ENCODE assay signal across 8 cellular contexts in the genomic region with DNA sequence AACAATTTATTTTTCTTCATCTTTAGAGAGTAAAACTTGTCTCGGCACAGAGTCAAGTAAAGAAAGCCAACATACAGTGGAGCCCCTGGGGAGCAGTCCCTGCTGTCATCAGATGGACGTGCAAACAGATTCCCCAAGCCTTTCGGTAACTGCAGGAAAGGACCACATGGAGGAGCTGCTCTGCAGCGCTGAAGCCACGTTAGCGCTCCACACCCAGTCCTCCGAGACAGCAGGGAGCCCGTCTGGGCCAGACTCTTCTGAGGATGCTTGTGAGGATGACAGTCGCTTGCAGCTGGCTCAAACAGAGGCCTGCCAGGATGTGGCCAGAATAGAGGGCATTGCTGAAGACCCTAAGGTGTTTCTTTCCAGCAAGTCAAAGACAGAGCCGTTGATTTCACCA.
DNase-seq lines count a peak whose midpoint lies in the region; ATAC-seq, FAIRE-seq and TF ChIP-seq lines count a peak whose summit lies in the region.

No MANE protein-coding gene starts in this region.

- H3K36me3 ChIP-seq in astrocyte (ENCODE audit: insufficient read depth, low read length), result peaks cover 4% of the 10 kb centered on the region
- H3K36me3 ChIP-seq in iPS DF 6.9 (ENCODE audit: control insufficient read depth, insufficient read depth, low read length), result no peaks in the 10 kb centered on the region

- no peaks in the 10 kb centered on the region for H3K9me3 Mint-ChIP-seq in astrocyte (ENCODE audit: unreplicated experiment)

- H3K4me1 Mint-ChIP-seq in astrocyte (ENCODE audit: low read depth, unreplicated experiment), result peaks cover 11% of the 10 kb centered on the region

- H3K36me3 Mint-ChIP-seq in astrocyte (ENCODE audit: low read depth, unreplicated experiment), result peaks cover 13% of the 10 kb centered on the region

- H3K79me2 ChIP-seq in astrocyte (ENCODE audit: insufficient read depth, low read length), result no peaks in the 10 kb centered on the region

- H3K27me3 ChIP-seq in astrocyte (ENCODE audit: insufficient read depth, low read length), result no peaks in the 10 kb centered on the region
- no peaks in the 10 kb centered on the region for H3K27me3 ChIP-seq in iPS DF 6.9 (ENCODE audit: control insufficient read depth, insufficient read depth, low read length)

- H3K4me3 ChIP-seq in astrocyte (ENCODE audit: insufficient read depth, low read depth, low read length) (peak overlapping the region; percentile 4), iPS DF 6.9 (ENCODE audit: low read length) (no peak overlapping the region)

- DNase-seq in HuH-7 (ENCODE audit: low spot score) (peak; percentile 46), astrocyte (ENCODE audit: low read depth) (peak; percentile 39), iPS DF 6.9 (ENCODE audit: low read depth, low spot score) (peak; percentile 79), stromal cell of bone marrow (ENCODE audit: low read depth) (peak; percentile 63), LoVo (ENCODE audit: low spot score) (no peak)
- no peak for DNase-seq in activated CD8-positive, alpha-beta memory T cell treated with anti-CD3 and anti-CD28 coated beads, Interleukin-2, amount 50 U/mL, for 48 hours

- TF ChIP-seq CTCF in astrocyte (IDR thresholded peaks at IDR 0.05; ENCODE audit: insufficient read depth, low read depth, low read length), result peak; percentile 53

- WGBS in iPS DF 6.9 (ENCODE audit: insufficient coverage, insufficient read length), result no CpG with 5 or more reads among the region's 10 CpGs

- H3K4me1 ChIP-seq in astrocyte (ENCODE audit: insufficient read depth, low read length), result peaks cover 5% of the 10 kb centered on the region
- H3K4me1 ChIP-seq in iPS DF 6.9 (ENCODE audit: control insufficient read depth, insufficient read depth, low read length), result no peaks in the 10 kb centered on the region

- H2AFZ ChIP-seq in astrocyte (ENCODE audit: low read depth, low read length), result peak overlapping the region; percentile 19

- H3K9me3 ChIP-seq in astrocyte (ENCODE audit: insufficient read depth, low read depth, low read length), result no peaks in the 10 kb centered on the region
- H3K9me3 ChIP-seq in iPS DF 6.9 (ENCODE audit: control insufficient read depth, insufficient read depth, low read length), result no peaks in the 10 kb centered on the region

- no peaks in the 10 kb centered on the region for H3K27me3 Mint-ChIP-seq in astrocyte (ENCODE audit: low read depth, unreplicated experiment)

- H3K27ac Mint-ChIP-seq in astrocyte (ENCODE audit: unreplicated experiment), result peak overlapping the region; percentile 92

- peak overlapping the region; percentile 70 for H3K4me3 Mint-ChIP-seq in astrocyte (ENCODE audit: unreplicated experiment)

- peak overlapping the region; percentile 54 for H3K4me2 ChIP-seq in astrocyte (ENCODE audit: low read length)

- ATAC-seq in HG03097 (IDR thresholded peaks at IDR 0.05; ENCODE audit: low FRiP score, unreplicated experiment) (no peak), GM19455 (IDR thresholded peaks at IDR 0.05; ENCODE audit: unreplicated experiment) (no peak)

- peak overlapping the region; percentile 8 for H3K27ac ChIP-seq in astrocyte (ENCODE audit: low read depth, low read length)
- H3K27ac ChIP-seq in iPS DF 6.9 (ENCODE audit: low read length), result no peak overlapping the region

- H3K9ac ChIP-seq in astrocyte (ENCODE audit: low read length), result peak overlapping the region; percentile 32

- no peak for FAIRE-seq in astrocyte (lab: Jason Lieb, UNC)

- H4K20me1 ChIP-seq in astrocyte (ENCODE audit: insufficient read depth, low read length), result no peaks in the 10 kb centered on the region

Comparison
In these comparisons a context has a peak if more than half of its experiments do, and no peak if none do; other contexts are left out.
1. DNase-seq: peak in HuH-7 (single experiment), astrocyte (single experiment), iPS DF 6.9 (single experiment) and stromal cell of bone marrow (single experiment); none in activated CD8-positive, alpha-beta memory T cell treated with anti-CD3 and anti-CD28 coated beads, Interleukin-2, amount 50 U/mL, for 48 hours (single experiment) and LoVo (single experiment).